ENCODE assay signal across 8 cellular contexts in the genomic region with DNA sequence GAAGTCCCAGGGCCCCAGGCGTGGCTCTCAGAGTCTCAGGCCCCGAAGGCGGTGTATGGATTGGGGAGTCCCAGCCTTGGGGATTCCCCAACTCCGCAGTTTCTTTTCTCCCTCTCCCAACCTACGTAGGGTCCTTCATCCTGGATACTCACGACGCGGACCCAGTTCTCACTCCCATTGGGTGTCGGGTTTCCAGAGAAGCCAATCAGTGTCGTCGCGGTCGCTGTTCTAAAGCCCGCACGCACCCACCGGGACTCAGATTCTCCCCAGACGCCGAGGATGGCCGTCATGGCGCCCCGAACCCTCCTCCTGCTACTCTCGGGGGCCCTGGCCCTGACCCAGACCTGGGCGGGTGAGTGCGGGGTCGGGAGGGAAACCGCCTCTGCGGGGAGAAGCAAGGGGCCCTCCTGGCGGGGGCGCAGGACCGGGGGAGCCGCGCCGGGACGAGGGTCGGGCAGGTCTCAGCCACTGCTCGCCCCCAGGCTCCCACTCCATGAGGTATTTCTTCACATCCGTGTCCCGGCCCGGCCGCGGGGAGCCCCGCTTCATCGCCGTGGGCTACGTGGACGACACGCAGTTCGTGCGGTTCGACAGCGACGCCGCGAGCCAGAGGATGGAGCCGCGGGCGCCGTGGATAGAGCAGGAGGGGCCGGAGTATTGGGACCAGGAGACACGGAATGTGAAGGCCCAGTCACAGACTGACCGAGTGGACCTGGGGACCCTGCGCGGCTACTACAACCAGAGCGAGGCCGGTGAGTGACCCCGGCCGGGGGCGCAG.
A peak's percentile ranks its signal among the peaks of the same experiment; 100 is the strongest.
DNase-seq lines count a peak whose midpoint lies in the region; ATAC-seq and TF ChIP-seq lines count a peak whose summit lies in the region.

A gene (plus strand): TSS at position 258 of the 778 bp plus-strand sequence. CDS start 22 bp downstream, at position 280.

- H3K27ac Mint-ChIP-seq in central memory CD8-positive, alpha-beta T cell (ENCODE audit: low read depth) = peak within 1 kb of the TSS; percentile 100

- no peak for TF ChIP-seq CTCF in AG09309 (IDR thresholded peaks at IDR 0.05; ENCODE audit: control insufficient read depth, insufficient read depth, low read depth, low read length, missing control alignments)

- peak within 1 kb of the TSS; percentile 71 for H3K4me3 ChIP-seq in AG09309 (ENCODE audit: control insufficient read depth, low read depth, low read length)

- H3K36me3 Mint-ChIP-seq in central memory CD8-positive, alpha-beta T cell (ENCODE audit: insufficient read depth) = peaks cover 62% of the 10 kb centered on the region

- no peaks in the 10 kb centered on the region for H3K9me3 Mint-ChIP-seq in central memory CD8-positive, alpha-beta T cell

- H3K27me3 Mint-ChIP-seq in central memory CD8-positive, alpha-beta T cell = no peaks in the 10 kb centered on the region

- ATAC-seq in GM19025 (IDR thresholded peaks at IDR 0.05; ENCODE audit: low read depth, unreplicated experiment) (peak; percentile 84), HG03280 (IDR thresholded peaks at IDR 0.05; ENCODE audit: unreplicated experiment) (peak; percentile 93)
- peak; percentile 93 to 94 for ATAC-seq in activated CD4-positive, CD25-positive, alpha-beta regulatory T cell treated with anti-CD3 and anti-CD28 coated beads, Interleukin-2, amount 50 U/mL, for 24 hours
- ATAC-seq in central memory CD8-positive, alpha-beta T cell (replicated peaks; ENCODE audit: extremely low read depth, poor library complexity, severe bottlenecking) = peak; percentile 83

- DNase-seq in AG09309 (ENCODE audit: low read depth) (peak; percentile 85), NCI-H345 treated with DMSO at 0.1 percent for 48 hours (lab: John Stamatoyannopoulos, UW; ENCODE audit: unreplicated experiment) (peak; percentile 81), iris pigment epithelial cell (ENCODE audit: low read depth) (peak; percentile 96)
- DNase-seq in central memory CD8-positive, alpha-beta T cell (ENCODE audit: low spot score in 2 of 2) = peak; percentile 86 to 94
- DNase-seq in stimulated activated CD4-positive, alpha-beta T cell treated with anti-CD3 and anti-CD28 coated beads, Interleukin-12 subunit alpha, Interleukin-12 subunit beta, amount 100 ng/mL, for 24 hours (ENCODE audit: low read depth in 2 of 2) = peak; percentile 85 to 87

- H3K4me3 Mint-ChIP-seq in central memory CD8-positive, alpha-beta T cell = peak within 1 kb of the TSS; percentile 95

- peaks cover 50% of the 10 kb centered on the region for H3K4me1 Mint-ChIP-seq in central memory CD8-positive, alpha-beta T cell

Comparison
In these comparisons a context has a peak if more than half of its experiments do, and no peak if none do; other contexts are left out.
1. Peak in every context shown above with its lines: DNase-seq, ATAC-seq and H3K4me3 ChIP-seq.